24 cellular contexts compared by ENCODE assay signal in genomic region chr20:20271277-20271676, GRCh38.
"Had no signal": no experiment of that assay in that cellular context is flagged by ENCODE, and none has a peak within 500 bp of the region (broad histone marks: within the 10 kb centered on the region; RNA-seq: fewer than 3 reads in every experiment).

No MANE protein-coding gene starts in this region.

- H3K4me3 ChIP-seq: adrenal gland, body of pancreas, breast epithelium, PC-9, SJSA1 had no signal

- H3K9me3 Mint-ChIP-seq: activated CD4-positive, alpha-beta T cell treated with anti-CD3 and anti-CD28 coated beads, Interleukin-2, amount 10 ng/mL, durations not matched to agents 24 days and 14 days; activated CD8-positive, alpha-beta T cell treated with anti-CD3 and anti-CD28 coated beads for 36 hours; activated naive CD4-positive, alpha-beta T cell treated with anti-CD3 and anti-CD28 coated beads for 36 hours; activated naive CD4-positive, alpha-beta T cell treated with anti-CD3 and anti-CD28 coated beads, Interleukin-2, amount 50 U/mL, for 72 hours; activated T-helper 2 cell treated with anti-CD3 and anti-CD28 coated beads, Interferon-gamma antibody, Interleukin-2, Interleukin-4, amounts not matched to agents 10 μg/mL and 5 μg/mL and 100 μg/mL, durations not matched to agents 14 hours and 24 hours and 36 hours; T-helper 1 cell treated with Interleukin-12 subunit alpha and Interleukin-12 subunit beta and Interleukin-4 antibody, amounts not matched to agents 30 μg/mL and 1 μg/mL, for 36 hours; T-helper 2 cell treated with Interferon-gamma antibody and Interleukin-4, amounts not matched to agents 5 μg/mL and 100 μg/mL, for 36 hours had no signal

- H3K36me3 ChIP-seq: adrenal gland, breast epithelium, SJSA1 had no signal

- H3K36me3 Mint-ChIP-seq: activated naive CD4-positive, alpha-beta T cell treated with anti-CD3 and anti-CD28 coated beads, Interleukin-2, amount 50 U/mL, for 72 hours had no signal

- H3K27ac Mint-ChIP-seq: activated CD4-positive, alpha-beta T cell treated with anti-CD3 and anti-CD28 coated beads, Interleukin-2, amount 10 ng/mL, durations not matched to agents 24 days and 14 days; activated CD8-positive, alpha-beta T cell treated with anti-CD3 and anti-CD28 coated beads for 36 hours; activated naive CD4-positive, alpha-beta T cell treated with anti-CD3 and anti-CD28 coated beads for 36 hours; activated naive CD4-positive, alpha-beta T cell treated with anti-CD3 and anti-CD28 coated beads, Interleukin-2, amount 50 U/mL, for 72 hours; activated T-helper 2 cell treated with anti-CD3 and anti-CD28 coated beads, Interferon-gamma antibody, Interleukin-2, Interleukin-4, amounts not matched to agents 10 μg/mL and 5 μg/mL and 100 μg/mL, durations not matched to agents 14 hours and 24 hours and 36 hours; T-helper 1 cell treated with Interleukin-12 subunit alpha and Interleukin-12 subunit beta and Interleukin-4 antibody, amounts not matched to agents 30 μg/mL and 1 μg/mL, for 36 hours; T-helper 2 cell treated with Interferon-gamma antibody and Interleukin-4, amounts not matched to agents 5 μg/mL and 100 μg/mL, for 36 hours had no signal

- H3K9me3 ChIP-seq: adrenal gland, body of pancreas, breast epithelium, SJSA1, SK-N-SH had no signal

- H3K4me1 ChIP-seq: adrenal gland, body of pancreas, breast epithelium, SJSA1 had no signal

- H3K9me2 ChIP-seq: SK-N-SH had no signal

- H2AFZ ChIP-seq: PC-9 had no signal

- H3K4me1 Mint-ChIP-seq: activated CD4-positive, alpha-beta T cell treated with anti-CD3 and anti-CD28 coated beads, Interleukin-2, amount 10 ng/mL, durations not matched to agents 24 days and 14 days had no signal

- H3K4me2 ChIP-seq: PC-9, SK-N-SH had no signal

- DNase-seq: activated CD4-positive, alpha-beta T cell treated with anti-CD3 and anti-CD28 coated beads, Interleukin-2, amount 10 ng/mL, durations not matched to agents 24 days and 14 days; activated CD4-positive, alpha-beta T cell treated with anti-CD3 and anti-CD28 coated beads, Interleukin-2, amount 50 U/mL, for 4 hours; activated CD8-positive, alpha-beta T cell treated with anti-CD3 and anti-CD28 coated beads for 36 hours; activated gamma-delta T cell treated with Interleukin-2 at 50 U/mL for 16 hours; activated naive CD4-positive, alpha-beta T cell treated with anti-CD3 and anti-CD28 coated beads for 36 hours; activated T-cell treated with anti-CD3 and anti-CD28 coated beads, Interleukin-2, amount 50 U/mL, for 1 hour; adrenal gland; body of pancreas; NCI-H1092 treated with DMSO at 0.1 percent for 48 hours; NCI-H1417; NCI-H146; NCI-H187; NCI-H2029 treated with DMSO at 0.1 percent for 48 hours; NCI-H226; NCI-H524 treated with DMSO at 0.1 percent for 48 hours; PC-9; SHP77 treated with DMSO at 0.1 percent for 48 hours; SK-N-SH had no signal

- H3K27me3 ChIP-seq: adrenal gland, body of pancreas, breast epithelium, SJSA1 had no signal

- H3K4me3 Mint-ChIP-seq: activated CD4-positive, alpha-beta T cell treated with anti-CD3 and anti-CD28 coated beads, Interleukin-2, amount 10 ng/mL, durations not matched to agents 24 days and 14 days; activated CD8-positive, alpha-beta T cell treated with anti-CD3 and anti-CD28 coated beads for 36 hours; activated naive CD4-positive, alpha-beta T cell treated with anti-CD3 and anti-CD28 coated beads for 36 hours; T-helper 1 cell treated with Interleukin-12 subunit alpha and Interleukin-12 subunit beta and Interleukin-4 antibody, amounts not matched to agents 30 μg/mL and 1 μg/mL, for 36 hours; T-helper 2 cell treated with Interferon-gamma antibody and Interleukin-4, amounts not matched to agents 5 μg/mL and 100 μg/mL, for 36 hours had no signal

- ATAC-seq: activated CD8-positive, alpha-beta T cell treated with anti-CD3 and anti-CD28 coated beads for 36 hours; activated naive CD4-positive, alpha-beta T cell treated with anti-CD3 and anti-CD28 coated beads, Interleukin-2, amount 50 U/mL, for 72 hours; body of pancreas had no signal

- H3K27ac ChIP-seq: adrenal gland, body of pancreas, breast epithelium, PC-9, SJSA1 had no signal
